ENCODE assay signal across 9 cellular contexts in genomic region chr5:150248493-150248892, GRCh38. TPM values are rescaled to one million over a fixed set of nuclear protein-coding genes. Genes with fewer than 3 reads are reported as not detected.
"Had no signal": no experiment of that assay in that cellular context is flagged by ENCODE, and none has a peak within 500 bp of the region (broad histone marks: within the 10 kb centered on the region; RNA-seq: fewer than 3 reads in every experiment).

No MANE protein-coding gene starts in this region.

RNA-seq across cellular contexts. Expression of gene CAMK2A, which starts 41.1 kb away (rescaled TPM):
- total RNA-seq: subcutaneous adipose tissue, thyroid gland had no signal

RNA-seq across cellular contexts. Expression of gene SLC6A7, which starts 58.6 kb away (rescaled TPM):
- total RNA-seq: suprapubic skin, thoracic aorta, thyroid gland, tibial nerve, upper lobe of right lung, urinary bladder, uterus had no signal
- polyA plus RNA-seq: stomach had no signal
